25 cellular contexts compared by ENCODE assay signal in genomic region chr1:184210822-184211221, GRCh38.
DNase-seq lines count a peak whose midpoint lies in the region; ATAC-seq and TF ChIP-seq lines count a peak whose summit lies in the region.
"Had no signal": no experiment of that assay in that cellular context is flagged by ENCODE, and none has a peak within 500 bp of the region (broad histone marks: within the 10 kb centered on the region; RNA-seq: fewer than 3 reads in every experiment).

No MANE protein-coding gene starts in this region.

- ATAC-seq in activated naive CD8-positive, alpha-beta T cell treated with anti-CD3 and anti-CD28 coated beads, Interleukin-2, amount 50 U/mL, for 24 hours: no peak
- no peak for ATAC-seq in stimulated activated naive CD8-positive, alpha-beta T cell treated with anti-CD3 and anti-CD28 coated beads, Interleukin-15, amount 100 ng/mL, for 72 hours

- WGBS in endodermal cell (ENCODE audit: insufficient coverage in 1 of 2, insufficient read length in 1 of 2), 2 experiments: 88 to 89% methylated on average over 6 of the region's 6 CpGs

- H3K27ac Mint-ChIP-seq in endodermal cell: no peak overlapping the region
- no peak overlapping the region for H3K27ac Mint-ChIP-seq in CD4-positive, alpha-beta memory T cell
- H3K27ac Mint-ChIP-seq in activated naive CD8-positive, alpha-beta T cell treated with anti-CD3 and anti-CD28 coated beads, Interleukin-2, amount 50 U/mL, for 24 hours: no peak overlapping the region
- H3K27ac Mint-ChIP-seq in stimulated activated naive CD8-positive, alpha-beta T cell treated with anti-CD3 and anti-CD28 coated beads, Interleukin-15, amount 100 ng/mL, for 72 hours: no peak overlapping the region
- H3K27ac Mint-ChIP-seq: activated CD4-positive, alpha-beta T cell treated with anti-CD3 and anti-CD28 coated beads, Interleukin-2, amount 10 ng/mL, durations not matched to agents 24 days and 14 days; activated naive CD8-positive, alpha-beta T cell; B cell; CD8-positive, alpha-beta memory T cell; memory B cell; progenitor cell of endocrine pancreas had no signal

- DNase-seq in GM12865 (ENCODE audit: low read depth): peak; percentile 44
- peak; percentile 84 for DNase-seq in NCI-H1694 treated with DMSO at 0.1 percent for 48 hours (lab: John Stamatoyannopoulos, UW)
- DNase-seq in endodermal cell: no peak
- DNase-seq in CD4-positive, alpha-beta memory T cell: no peak
- no peak for DNase-seq in activated naive CD8-positive, alpha-beta T cell treated with anti-CD3 and anti-CD28 coated beads, Interleukin-2, amount 50 U/mL, for 24 hours
- no peak for DNase-seq in stimulated activated naive CD8-positive, alpha-beta T cell treated with anti-CD3 and anti-CD28 coated beads, Interleukin-15, amount 100 ng/mL, for 72 hours
- DNase-seq in midbrain (lab: John Stamatoyannopoulos, UW): no peak
- DNase-seq: activated CD4-positive, alpha-beta T cell treated with anti-CD3 and anti-CD28 coated beads, Interleukin-2, amount 10 ng/mL, durations not matched to agents 24 days and 14 days; activated effector memory CD4-positive, alpha-beta T cell treated with Interleukin-2 at 50 U/mL for 16 hours; CD8-positive, alpha-beta memory T cell; effector CD4-positive, alpha-beta T cell; NCI-H510A; OCI-M1; stimulated activated CD4-positive, alpha-beta T cell treated with anti-CD3 and anti-CD28 coated beads, Interleukin-4, amount 100 ng/mL, for 1 hour; SW 1271; transverse colon had no signal

- no peaks in the 10 kb centered on the region for H3K9me2 ChIP-seq in neural cell (ENCODE audit: insufficient read depth, low read length)

- H3K4me1 Mint-ChIP-seq in endodermal cell: peaks cover 10% of the 10 kb centered on the region
- no peaks in the 10 kb centered on the region for H3K4me1 Mint-ChIP-seq in CD4-positive, alpha-beta memory T cell
- no peaks in the 10 kb centered on the region for H3K4me1 Mint-ChIP-seq in activated naive CD8-positive, alpha-beta T cell treated with anti-CD3 and anti-CD28 coated beads, Interleukin-2, amount 50 U/mL, for 24 hours
- no peaks in the 10 kb centered on the region for H3K4me1 Mint-ChIP-seq in stimulated activated naive CD8-positive, alpha-beta T cell treated with anti-CD3 and anti-CD28 coated beads, Interleukin-15, amount 100 ng/mL, for 72 hours
- H3K4me1 Mint-ChIP-seq: activated CD4-positive, alpha-beta T cell treated with anti-CD3 and anti-CD28 coated beads, Interleukin-2, amount 10 ng/mL, durations not matched to agents 24 days and 14 days; B cell; CD8-positive, alpha-beta memory T cell; memory B cell had no signal

- H3K79me2 ChIP-seq in neural cell (replicated peaks; ENCODE audit: insufficient read depth, low read length): no peaks in the 10 kb centered on the region

- no peaks in the 10 kb centered on the region for H3F3A ChIP-seq in neural cell (ENCODE audit: insufficient read depth, low read length, poor library complexity, severe bottlenecking)

- H3K4me1 ChIP-seq in endodermal cell (ENCODE audit: control insufficient read depth, insufficient read depth, low read length): peaks cover 10% of the 10 kb centered on the region
- no peaks in the 10 kb centered on the region for H3K4me1 ChIP-seq in CD4-positive, alpha-beta memory T cell (ENCODE audit: insufficient read depth, low read length)
- H3K4me1 ChIP-seq: transverse colon had no signal

- peak; percentile 38 for TF ChIP-seq RAD21 in neural cell (conservative IDR thresholded peaks at IDR 0.05)

- H3K9me3 ChIP-seq in endodermal cell (ENCODE audit: control insufficient read depth, low read length) (no peaks in the 10 kb centered on the region), neural cell (ENCODE audit: low read length) (no peaks in the 10 kb centered on the region)
- no peaks in the 10 kb centered on the region for H3K9me3 ChIP-seq in CD4-positive, alpha-beta memory T cell (ENCODE audit: control insufficient read depth in 1 of 2, low read length in 2 of 2)
- H3K9me3 ChIP-seq: left lung, neutrophil, sigmoid colon, transverse colon had no signal

- H2AFZ ChIP-seq in neural cell (ENCODE audit: low read depth, low read length): no peak overlapping the region

- intact Hi-C loops in CD4-positive, alpha-beta memory T cell (cut with micrococcal nuclease): no loop called here

- no peaks in the 10 kb centered on the region for H4K20me1 ChIP-seq in neural cell (ENCODE audit: insufficient read depth)

- H3K27me3 Mint-ChIP-seq in endodermal cell (ENCODE audit: insufficient read depth): peaks cover 73% of the 10 kb centered on the region
- H3K27me3 Mint-ChIP-seq in CD4-positive, alpha-beta memory T cell: peaks cover 4 to 7% of the 10 kb centered on the region in 2 donors
- peaks cover 3% of the 10 kb centered on the region for H3K27me3 Mint-ChIP-seq in activated naive CD8-positive, alpha-beta T cell treated with anti-CD3 and anti-CD28 coated beads, Interleukin-2, amount 50 U/mL, for 24 hours
- H3K27me3 Mint-ChIP-seq in stimulated activated naive CD8-positive, alpha-beta T cell treated with anti-CD3 and anti-CD28 coated beads, Interleukin-15, amount 100 ng/mL, for 72 hours: peaks cover 24% of the 10 kb centered on the region

- CTCF ChIA-PET in CD4-positive, alpha-beta memory T cell (lab: Charles Lee; ENCODE audit: partially characterized antibody): interaction anchor here (3.2 kb wide), 1 partner anchor 11 kb away, joined by 14 read pairs; no protein-coding TSS in a partner anchor

- H3K4me3 ChIP-seq in GM12865 (ENCODE audit: low read depth, low read length) (no peak overlapping the region), endodermal cell (ENCODE audit: low read length) (no peak overlapping the region), neural cell (ENCODE audit: low read length) (no peak overlapping the region)
- H3K4me3 ChIP-seq in CD4-positive, alpha-beta memory T cell (ENCODE audit: low read length in 2 of 2): no peak overlapping the region
- H3K4me3 ChIP-seq: left lung, sigmoid colon, transverse colon had no signal

- no peak for TF ChIP-seq EP300 in neural cell (conservative IDR thresholded peaks at IDR 0.05; ENCODE audit: poor library complexity, severe bottlenecking)

- peak; percentile 9 for TF ChIP-seq CTCF in GM12865 (IDR thresholded peaks at IDR 0.05; ENCODE audit: insufficient read depth, low read depth, low read length, missing control alignments)
- TF ChIP-seq CTCF in endodermal cell (conservative IDR thresholded peaks at IDR 0.05): peak; percentile 37
- peak; percentile 38 for TF ChIP-seq CTCF in neural cell (IDR thresholded peaks at IDR 0.05; ENCODE audit: poor library complexity, severe bottlenecking)

- H3K36me3 ChIP-seq in endodermal cell (ENCODE audit: control insufficient read depth, insufficient read depth, low read length) (no peaks in the 10 kb centered on the region), neural cell (ENCODE audit: insufficient read depth, low read length) (no peaks in the 10 kb centered on the region)
- no peaks in the 10 kb centered on the region for H3K36me3 ChIP-seq in CD4-positive, alpha-beta memory T cell (ENCODE audit: insufficient read depth, low read length)
- H3K36me3 ChIP-seq: left lung, neutrophil, sigmoid colon, transverse colon had no signal

- POLR2A ChIA-PET in CD4-positive, alpha-beta memory T cell (lab: Charles Lee; ENCODE audit: partially characterized antibody): no interaction called here

- H3K4me2 ChIP-seq in neural cell (ENCODE audit: low read length): no peak overlapping the region

- no peak overlapping the region for H3K4me3 Mint-ChIP-seq in endodermal cell
- H3K4me3 Mint-ChIP-seq in CD4-positive, alpha-beta memory T cell: no peak overlapping the region
- no peak overlapping the region for H3K4me3 Mint-ChIP-seq in activated naive CD8-positive, alpha-beta T cell treated with anti-CD3 and anti-CD28 coated beads, Interleukin-2, amount 50 U/mL, for 24 hours
- H3K4me3 Mint-ChIP-seq in stimulated activated naive CD8-positive, alpha-beta T cell treated with anti-CD3 and anti-CD28 coated beads, Interleukin-15, amount 100 ng/mL, for 72 hours: no peak overlapping the region
- H3K4me3 Mint-ChIP-seq: activated CD4-positive, alpha-beta T cell treated with anti-CD3 and anti-CD28 coated beads, Interleukin-2, amount 10 ng/mL, durations not matched to agents 24 days and 14 days; activated naive CD8-positive, alpha-beta T cell; B cell; CD8-positive, alpha-beta memory T cell; memory B cell had no signal

- H3K27me3 ChIP-seq in endodermal cell (ENCODE audit: control insufficient read depth, insufficient read depth, low read length, poor library complexity, severe bottlenecking) (peaks cover 41% of the 10 kb centered on the region), neural cell (ENCODE audit: insufficient read depth, low read depth, low read length) (no peaks in the 10 kb centered on the region)
- H3K27me3 ChIP-seq in CD4-positive, alpha-beta memory T cell (ENCODE audit: insufficient read depth, low read length): no peaks in the 10 kb centered on the region
- H3K27me3 ChIP-seq: left lung, neutrophil, sigmoid colon, transverse colon had no signal

- no peak overlapping the region for H3K27ac ChIP-seq in endodermal cell (ENCODE audit: low read depth, low read length)
- no peak overlapping the region for H3K27ac ChIP-seq in neural cell (ENCODE audit: low read length)
- no peak overlapping the region for H3K27ac ChIP-seq in CD4-positive, alpha-beta memory T cell (ENCODE audit: low read depth, low read length)
- H3K27ac ChIP-seq: left lung, neutrophil, sigmoid colon, transverse colon, VCaP had no signal

- no peaks in the 10 kb centered on the region for H3K36me3 Mint-ChIP-seq in endodermal cell (ENCODE audit: low read depth)
- H3K36me3 Mint-ChIP-seq in CD4-positive, alpha-beta memory T cell: no peaks in the 10 kb centered on the region
- H3K36me3 Mint-ChIP-seq in activated naive CD8-positive, alpha-beta T cell treated with anti-CD3 and anti-CD28 coated beads, Interleukin-2, amount 50 U/mL, for 24 hours (ENCODE audit: low read depth): no peaks in the 10 kb centered on the region
- H3K36me3 Mint-ChIP-seq: activated naive CD8-positive, alpha-beta T cell; CD8-positive, alpha-beta memory T cell; memory B cell had no signal

- no peaks in the 10 kb centered on the region for H3K9me3 Mint-ChIP-seq in endodermal cell
- H3K9me3 Mint-ChIP-seq in CD4-positive, alpha-beta memory T cell: no peaks in the 10 kb centered on the region
- H3K9me3 Mint-ChIP-seq in activated naive CD8-positive, alpha-beta T cell treated with anti-CD3 and anti-CD28 coated beads, Interleukin-2, amount 50 U/mL, for 24 hours: no peaks in the 10 kb centered on the region
- H3K9me3 Mint-ChIP-seq in stimulated activated naive CD8-positive, alpha-beta T cell treated with anti-CD3 and anti-CD28 coated beads, Interleukin-15, amount 100 ng/mL, for 72 hours: no peaks in the 10 kb centered on the region
- H3K9me3 Mint-ChIP-seq: activated CD4-positive, alpha-beta T cell treated with anti-CD3 and anti-CD28 coated beads, Interleukin-2, amount 10 ng/mL, durations not matched to agents 24 days and 14 days; CD8-positive, alpha-beta memory T cell; memory B cell had no signal

- H3K9ac ChIP-seq in endodermal cell (ENCODE audit: extremely low read depth, low read length, poor library complexity, severe bottlenecking) (no peak overlapping the region), neural cell (ENCODE audit: low read length) (no peak overlapping the region)

TF ChIP-seq in neural cell, 6 proteins besides CTCF, POLR2A, EP300 and RAD21 (continues in another document):
- TF ChIP-seq SMC3 (conservative IDR thresholded peaks at IDR 0.05; ENCODE audit: poor library complexity): no peak

Comparison
In these comparisons a context has a peak if more than half of its experiments do, and no peak if none do; other contexts are left out.
1. DNase-seq: peak in GM12865 (single experiment) and NCI-H1694 treated with DMSO at 0.1 percent for 48 hours (single experiment); none in endodermal cell (single experiment), CD4-positive, alpha-beta memory T cell (0 of 5), activated naive CD8-positive, alpha-beta T cell treated with anti-CD3 and anti-CD28 coated beads, Interleukin-2, amount 50 U/mL, for 24 hours (single experiment), stimulated activated naive CD8-positive, alpha-beta T cell treated with anti-CD3 and anti-CD28 coated beads, Interleukin-15, amount 100 ng/mL, for 72 hours (0 of 2) and midbrain (single experiment).
2. Peak in every context shown above with its lines, with median percentiles within 50 percentile points of each other: CTCF ChIP-seq.